Comparison of ENCODE assay signal across 14 cellular contexts in the genomic region with DNA sequence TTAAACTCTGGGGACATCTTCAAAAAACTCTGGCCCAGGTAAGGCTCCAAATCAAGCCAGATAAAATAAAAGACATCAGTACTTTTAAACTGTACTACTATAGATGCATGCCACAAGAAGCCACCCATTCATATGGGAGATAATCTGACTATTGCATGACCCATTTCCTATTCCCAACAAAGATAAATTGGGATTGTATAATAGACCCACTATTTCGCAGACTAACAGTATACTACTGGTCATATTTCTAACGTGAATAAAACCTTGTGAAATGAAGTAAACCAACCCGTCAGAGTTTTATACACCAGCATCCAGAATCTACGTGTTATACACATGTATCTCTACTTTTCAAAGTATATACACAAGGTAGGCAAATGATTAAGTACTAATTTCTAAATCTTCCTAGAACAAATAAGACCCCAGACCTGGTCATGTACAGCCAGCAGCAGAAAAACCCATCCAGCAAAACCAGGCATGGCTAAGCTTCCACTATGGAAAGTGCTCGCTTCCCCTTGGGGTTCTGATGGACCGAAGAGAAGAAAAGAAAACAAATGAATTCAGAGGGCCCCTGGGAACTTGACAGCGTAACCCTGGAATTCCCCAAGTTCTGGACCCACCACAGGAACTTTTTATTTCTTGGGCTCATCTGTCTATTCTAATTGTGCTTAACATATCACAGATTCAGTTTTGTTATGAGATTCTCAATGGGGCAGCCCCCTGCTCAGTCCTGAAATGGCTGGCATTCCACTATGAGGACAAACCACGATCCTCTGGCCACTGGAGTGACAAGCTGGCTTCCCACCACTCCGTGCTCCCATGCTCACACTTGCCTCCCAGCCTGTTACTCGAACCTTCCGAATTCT.
DNase-seq lines count a peak whose midpoint lies in the region; ATAC-seq and TF ChIP-seq lines count a peak whose summit lies in the region.
"Had no signal": no experiment of that assay in that cellular context is flagged by ENCODE, and none has a peak within 500 bp of the region (broad histone marks: within the 10 kb centered on the region; RNA-seq: fewer than 3 reads in every experiment).

No MANE protein-coding gene starts in this region.

- H3K36me3 Mint-ChIP-seq in IgD-negative memory B cell: no peaks in the 10 kb centered on the region

- peak; percentile 56 for DNase-seq in ELR (ENCODE audit: low read depth)
- DNase-seq in glomerular visceral epithelial cell (ENCODE audit: extremely low spot score): peak; percentile 31
- DNase-seq in stimulated activated CD4-positive, alpha-beta T cell treated with anti-CD3 and anti-CD28 coated beads, Interleukin-2, amount 100 ng/mL, for 48 hours: no peak
- DNase-seq in NCI-H1930 (lab: John Stamatoyannopoulos, UW): no peak
- no peak for DNase-seq in anterior cingulate cortex (lab: John Stamatoyannopoulos, UW)
- DNase-seq: activated naive CD4-positive, alpha-beta T cell treated with anti-CD3 and anti-CD28 coated beads, Interleukin-2, amount 10 ng/mL, durations not matched to agents 7 days and 5 days; Caco-2; GF-D8; glutamatergic neuron; NCI-H2171 treated with DMSO at 0.1 percent for 48 hours; posterior cingulate gyrus had no signal

- peak overlapping the region in 1 of 3 donors; percentile 47 for H3K27ac Mint-ChIP-seq in IgD-negative memory B cell
- H3K27ac Mint-ChIP-seq: activated naive CD4-positive, alpha-beta T cell treated with anti-CD3 and anti-CD28 coated beads, Interleukin-2, amount 10 ng/mL, durations not matched to agents 7 days and 5 days had no signal

- H3K4me1 Mint-ChIP-seq in IgD-negative memory B cell: peaks cover 7 to 33% (median 28%) of the 10 kb centered on the region in 3 donors

- no peaks in the 10 kb centered on the region for H3K27me3 Mint-ChIP-seq in IgD-negative memory B cell
- H3K27me3 Mint-ChIP-seq: activated naive CD4-positive, alpha-beta T cell treated with anti-CD3 and anti-CD28 coated beads, Interleukin-2, amount 10 ng/mL, durations not matched to agents 7 days and 5 days had no signal

- ATAC-seq in HG03457 (IDR thresholded peaks at IDR 0.05; ENCODE audit: unreplicated experiment): no peak

- peaks cover 0 to 2% (median 0%) of the 10 kb centered on the region in 3 donors for H3K9me3 Mint-ChIP-seq in IgD-negative memory B cell
- H3K9me3 Mint-ChIP-seq: activated naive CD4-positive, alpha-beta T cell treated with anti-CD3 and anti-CD28 coated beads, Interleukin-2, amount 10 ng/mL, durations not matched to agents 7 days and 5 days had no signal

- TF ChIP-seq POLR2A in GM19099 (IDR thresholded peaks at IDR 0.05; ENCODE audit: extremely low read depth, insufficient read length, low read depth): peak; percentile 11

- H3K4me3 Mint-ChIP-seq in IgD-negative memory B cell: peak overlapping the region in 3 of 4 donors; percentile 52 to 81 (median 75)
- H3K4me3 Mint-ChIP-seq: activated naive CD4-positive, alpha-beta T cell treated with anti-CD3 and anti-CD28 coated beads, Interleukin-2, amount 10 ng/mL, durations not matched to agents 7 days and 5 days had no signal

Comparison
In these comparisons a context has a peak if more than half of its experiments do, and no peak if none do; other contexts are left out.
1. DNase-seq: peak in ELR (single experiment) and glomerular visceral epithelial cell (single experiment); none in stimulated activated CD4-positive, alpha-beta T cell treated with anti-CD3 and anti-CD28 coated beads, Interleukin-2, amount 100 ng/mL, for 48 hours (0 of 2), NCI-H1930 (0 of 2) and anterior cingulate cortex (0 of 58).